In the genomic region with DNA sequence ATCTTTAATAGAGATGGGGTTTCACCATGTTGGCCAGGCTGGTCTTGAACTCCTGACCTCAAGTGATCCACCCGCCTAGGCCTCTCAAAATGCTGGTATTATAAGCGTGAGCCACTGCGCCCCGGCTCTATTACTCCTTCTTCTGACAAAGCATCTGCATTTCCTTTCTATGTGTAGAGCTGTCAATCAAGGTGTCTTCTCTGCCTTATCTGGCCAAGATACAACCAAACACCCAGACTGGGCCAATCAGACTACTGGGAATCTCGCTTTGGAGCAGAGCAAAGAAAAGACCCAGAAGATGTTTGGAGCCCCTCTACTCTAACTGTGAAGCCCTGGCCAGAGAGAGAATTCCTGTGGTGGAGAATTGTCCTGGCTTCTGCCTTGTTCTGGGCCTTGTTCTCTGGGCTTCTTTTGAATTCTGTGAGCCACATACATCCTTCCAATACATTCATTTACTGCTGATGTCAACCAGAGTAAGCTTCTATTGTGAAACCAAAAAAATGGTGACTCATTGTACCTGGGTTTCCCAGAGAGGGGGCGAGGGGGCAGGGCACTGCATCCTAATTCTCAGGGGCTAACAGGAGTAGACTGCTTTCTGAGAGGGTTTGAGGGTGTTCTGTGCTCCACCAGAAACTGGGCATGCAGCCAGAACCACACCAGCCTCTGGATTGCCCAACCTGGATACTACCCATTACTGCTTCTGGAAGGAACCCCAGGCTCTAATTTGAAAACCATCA, we compare ENCODE assay signal across 8 cellular contexts. TPM values are rescaled to one million over a fixed set of nuclear protein-coding genes. Genes with fewer than 3 reads are reported as not detected.
DNase-seq lines count a peak whose midpoint lies in the region; ATAC-seq and TF ChIP-seq lines count a peak whose summit lies in the region.

No MANE protein-coding gene starts in this region.

- no peak for TF ChIP-seq POLR2A in Peyer's patch (IDR thresholded peaks at IDR 0.05)

- H3K27me3 Mint-ChIP-seq in activated T-helper 2 cell treated with anti-CD3 and anti-CD28 coated beads, Interferon-gamma antibody, Interleukin-2, Interleukin-4, amounts not matched to agents 10 μg/mL and 5 μg/mL and 100 μg/mL, durations not matched to agents 14 hours and 24 hours and 36 hours (ENCODE audit: low read depth) = no peaks in the 10 kb centered on the region

- peaks cover 10 to 14% of the 10 kb centered on the region in 2 experiments for H3K4me1 ChIP-seq in trophoblast cell (ENCODE audit: control insufficient read depth in 1 of 2, insufficient read depth in 2 of 2, low read length in 2 of 2)
- peaks cover 0 to 5% (median 4%) of the 10 kb centered on the region in 4 donors for H3K4me1 ChIP-seq in Peyer's patch

- no peak overlapping the region for H4K12ac ChIP-seq in trophoblast cell (ENCODE audit: low read depth, low read length)

- H3K4me3 ChIP-seq in trophoblast cell (ENCODE audit: low read depth, low read length) (no peak overlapping the region), Peyer's patch (no peak overlapping the region)

- H2AFZ ChIP-seq in trophoblast cell (ENCODE audit: insufficient read depth, low read length, poor library complexity) = no peak overlapping the region

- peak; percentile 9 for DNase-seq in GDM1 (lab: John Stamatoyannopoulos, UW)
- DNase-seq in LoVo (ENCODE audit: low spot score) = peak; percentile 22
- DNase-seq in activated T-helper 2 cell treated with anti-CD3 and anti-CD28 coated beads, Interferon-gamma antibody, Interleukin-2, Interleukin-4, amounts not matched to agents 10 μg/mL and 5 μg/mL and 100 μg/mL, durations not matched to agents 14 hours and 24 hours and 36 hours (ENCODE audit: low spot score) = peak; percentile 28
- peak in 1 of 2 donors; percentile 59 for DNase-seq in trophoblast cell
- no peak for DNase-seq in Peyer's patch
- no peak for DNase-seq in posterior vena cava (ENCODE audit: low spot score)

- H3K23ac ChIP-seq in trophoblast cell (ENCODE audit: low read length) = no peak overlapping the region

- no peaks in the 10 kb centered on the region for H3K79me2 ChIP-seq in trophoblast cell (ENCODE audit: control insufficient read depth, insufficient read depth, low read length, poor library complexity)

- peak overlapping the region; percentile 99 for H3K27ac Mint-ChIP-seq in activated T-helper 2 cell treated with anti-CD3 and anti-CD28 coated beads, Interferon-gamma antibody, Interleukin-2, Interleukin-4, amounts not matched to agents 10 μg/mL and 5 μg/mL and 100 μg/mL, durations not matched to agents 14 hours and 24 hours and 36 hours

- H2BK120ac ChIP-seq in trophoblast cell (ENCODE audit: insufficient read depth, low read length, poor library complexity) = peak overlapping the region; percentile 8

- no peak overlapping the region for H3K9ac ChIP-seq in trophoblast cell (ENCODE audit: low read length)

- no peak overlapping the region for H2BK12ac ChIP-seq in trophoblast cell (ENCODE audit: low read length)

- H3K9me3 Mint-ChIP-seq in activated T-helper 2 cell treated with anti-CD3 and anti-CD28 coated beads, Interferon-gamma antibody, Interleukin-2, Interleukin-4, amounts not matched to agents 10 μg/mL and 5 μg/mL and 100 μg/mL, durations not matched to agents 14 hours and 24 hours and 36 hours = no peaks in the 10 kb centered on the region

- H3K27ac ChIP-seq in trophoblast cell (ENCODE audit: low read depth, low read length) (no peak overlapping the region), Peyer's patch (no peak overlapping the region)

- no peak overlapping the region for H2AK5ac ChIP-seq in trophoblast cell (ENCODE audit: low read length)

- peaks cover 0 to 2% of the 10 kb centered on the region in 2 experiments for H3K36me3 ChIP-seq in trophoblast cell (ENCODE audit: control insufficient read depth in 1 of 2, insufficient read depth in 2 of 2, low read length in 2 of 2)
- no peaks in the 10 kb centered on the region for H3K36me3 ChIP-seq in Peyer's patch

- peaks cover 60% of the 10 kb centered on the region for H3K4me1 Mint-ChIP-seq in activated T-helper 2 cell treated with anti-CD3 and anti-CD28 coated beads, Interferon-gamma antibody, Interleukin-2, Interleukin-4, amounts not matched to agents 10 μg/mL and 5 μg/mL and 100 μg/mL, durations not matched to agents 14 hours and 24 hours and 36 hours (ENCODE audit: low read depth)

- no peak overlapping the region for H3K4me2 ChIP-seq in trophoblast cell (ENCODE audit: low read length)

- peaks cover 7% of the 10 kb centered on the region for H3K9me3 ChIP-seq in trophoblast cell (ENCODE audit: insufficient read depth, low read depth, low read length)
- H3K9me3 ChIP-seq in Peyer's patch = no peaks in the 10 kb centered on the region

- H3K79me1 ChIP-seq in trophoblast cell (ENCODE audit: low read length) = peaks cover 6% of the 10 kb centered on the region

- no peak for TF ChIP-seq CTCF in Peyer's patch (IDR thresholded peaks at IDR 0.05)

- no peak overlapping the region for H3K14ac ChIP-seq in trophoblast cell (ENCODE audit: low read length)

- no peak overlapping the region for H4K8ac ChIP-seq in trophoblast cell (ENCODE audit: low read depth, low read length)

- no peak overlapping the region for H2BK5ac ChIP-seq in trophoblast cell (ENCODE audit: low read depth, low read length, poor library complexity)

- no peak overlapping the region for H3K4ac ChIP-seq in trophoblast cell (ENCODE audit: low read depth, low read length)

- no CpG with 5 or more reads among the region's 6 CpGs for WGBS in trophoblast cell (ENCODE audit: extremely low coverage, insufficient coverage, insufficient read length)

- no peaks in the 10 kb centered on the region for H3K27me3 ChIP-seq in trophoblast cell (ENCODE audit: insufficient read depth, low read length)
- no peaks in the 10 kb centered on the region for H3K27me3 ChIP-seq in Peyer's patch

- no peak for ATAC-seq in GM18870 (IDR thresholded peaks at IDR 0.05; ENCODE audit: unreplicated experiment)
- ATAC-seq in HG02885 (IDR thresholded peaks at IDR 0.05; ENCODE audit: poor library complexity, unreplicated experiment) = no peak

- H3K4me3 Mint-ChIP-seq in activated T-helper 2 cell treated with anti-CD3 and anti-CD28 coated beads, Interferon-gamma antibody, Interleukin-2, Interleukin-4, amounts not matched to agents 10 μg/mL and 5 μg/mL and 100 μg/mL, durations not matched to agents 14 hours and 24 hours and 36 hours (ENCODE audit: low read depth) = peak overlapping the region; percentile 17

- no peak overlapping the region for H3K18ac ChIP-seq in trophoblast cell (ENCODE audit: low read length)

- intact Hi-C loops in activated T-helper 2 cell treated with anti-CD3 and anti-CD28 coated beads, Interferon-gamma antibody, Interleukin-2, Interleukin-4, amounts not matched to agents 10 μg/mL and 5 μg/mL and 100 μg/mL, durations not matched to agents 14 hours and 24 hours and 36 hours (cut with micrococcal nuclease) = loop anchor here (5.0 to 10.0 kb wide), 2 partner anchors 312 to 425 kb away; no protein-coding TSS in a partner anchor
- intact Hi-C loops in posterior vena cava (cut with DNase I) = no loop called here

- H3K36me3 Mint-ChIP-seq in activated T-helper 2 cell treated with anti-CD3 and anti-CD28 coated beads, Interferon-gamma antibody, Interleukin-2, Interleukin-4, amounts not matched to agents 10 μg/mL and 5 μg/mL and 100 μg/mL, durations not matched to agents 14 hours and 24 hours and 36 hours (ENCODE audit: low read depth) = peaks cover 20% of the 10 kb centered on the region

- no peak overlapping the region for H4K91ac ChIP-seq in trophoblast cell (ENCODE audit: low read depth, low read length)

RNA-seq across cellular contexts. Expression of gene FLVCR2, which starts 18.8 kb away (rescaled TPM):
- total RNA-seq in activated T-helper 2 cell treated with anti-CD3 and anti-CD28 coated beads, Interferon-gamma antibody, Interleukin-2, Interleukin-4, amounts not matched to agents 10 μg/mL and 5 μg/mL and 100 μg/mL, durations not matched to agents 14 hours and 24 hours and 36 hours = 3.2 and 5.9 TPM in 2 replicates
- polyA plus RNA-seq in trophoblast cell (2013) = 23.1 and 26.4 TPM in 2 replicates
- 100 to 1,000 TPM in 2 of 4 donors, 10 to 100 TPM in 2; 14.9 to 130 (median 98.8) TPM for total RNA-seq in Peyer's patch
- total RNA-seq in posterior vena cava = 1 to 10 TPM; 4.8 to 7.9 TPM

RNA-seq across cellular contexts. Expression of gene BATF, which starts 37.4 kb away (rescaled TPM):
- 152 and 154 TPM in 2 replicates for total RNA-seq in activated T-helper 2 cell treated with anti-CD3 and anti-CD28 coated beads, Interferon-gamma antibody, Interleukin-2, Interleukin-4, amounts not matched to agents 10 μg/mL and 5 μg/mL and 100 μg/mL, durations not matched to agents 14 hours and 24 hours and 36 hours
- polyA plus RNA-seq in trophoblast cell (2013) = 1.9 and 2.2 TPM in 2 replicates
- total RNA-seq in Peyer's patch = 10 to 100 TPM in 1 of 4 donors, 1 to 10 TPM in 2, not detected in 1; 3.1 to 28.1 (median 5.9) TPM
- 1 to 10 TPM; 2.0 to 2.5 TPM for total RNA-seq in posterior vena cava

Comparison
In these comparisons a context has a peak if more than half of its experiments do, and no peak if none do; other contexts are left out.
1. DNase-seq: peak in GDM1 (single experiment), LoVo (single experiment) and activated T-helper 2 cell treated with anti-CD3 and anti-CD28 coated beads, Interferon-gamma antibody, Interleukin-2, Interleukin-4, amounts not matched to agents 10 μg/mL and 5 μg/mL and 100 μg/mL, durations not matched to agents 14 hours and 24 hours and 36 hours (single experiment); none in Peyer's patch (0 of 3) and posterior vena cava (single experiment).